1 cellular context compared by ENCODE assay signal in genomic region chr14:54267172-54267571, GRCh38.
TF ChIP-seq lines count a peak whose summit lies in the region.

No MANE protein-coding gene starts in this region.

TF ChIP-seq in H1, 55 proteins besides CTCF, POLR2A, EP300 and RAD21 (continued from another document):
- TF ChIP-seq CHD7 (IDR thresholded peaks at IDR 0.05; ENCODE audit: insufficient replicate concordance, low read length) (no peak), BRCA1 (IDR thresholded peaks at IDR 0.05; ENCODE audit: low read depth, low read length) (no peak), MAFK (IDR thresholded peaks at IDR 0.05; ENCODE audit: low read depth, low read length) (no peak), TEAD4 (IDR thresholded peaks at IDR 0.05; ENCODE audit: low read depth, low read length) (no peak), RBBP5 (IDR thresholded peaks at IDR 0.05; ENCODE audit: borderline replicate concordance, low read depth, low read length) (no peak), SP1 (IDR thresholded peaks at IDR 0.05; ENCODE audit: low read depth, low read length) (no peak), KDM5A (IDR thresholded peaks at IDR 0.05; ENCODE audit: low read length) (no peak), CHD1 (IDR thresholded peaks at IDR 0.05; ENCODE audit: low read depth, low read length) (no peak), EGR1 (IDR thresholded peaks at IDR 0.05; ENCODE audit: borderline replicate concordance, low read depth, low read length) (no peak), CBX5 (IDR thresholded peaks at IDR 0.05; ENCODE audit: low read depth, low read length) (no peak), USF2 (IDR thresholded peaks at IDR 0.05; ENCODE audit: low read length) (no peak), BCL11A (IDR thresholded peaks at IDR 0.05; ENCODE audit: low read depth in 2 of 2, low read length in 2 of 2) (no peak), TCF12 (IDR thresholded peaks at IDR 0.05; ENCODE audit: low read depth, low read length) (no peak), JUND (IDR thresholded peaks at IDR 0.05; ENCODE audit: low read length) (no peak), SIN3A (conservative IDR thresholded peaks at IDR 0.05 in 1 of 2, IDR thresholded peaks at IDR 0.05 in 1 of 2; ENCODE audit: low read depth in 1 of 2, low read length in 2 of 2) (no peak), SUZ12 (IDR thresholded peaks at IDR 0.05; ENCODE audit: low read length) (no peak)
